In genomic region chr13:27505792-27506191, GRCh38 we compare ENCODE assay signal across 19 cellular contexts.
"Had no signal": no experiment of that assay in that cellular context is flagged by ENCODE, and none has a peak within 500 bp of the region (broad histone marks: within the 10 kb centered on the region; RNA-seq: fewer than 3 reads in every experiment).

No MANE protein-coding gene starts in this region.

- H3K9me3 Mint-ChIP-seq: natural killer cell treated with Interleukin-12 subunit alpha and Interleukin-12 subunit beta and Interleukin-15 and Interleukin-18, amount 100 ng/mL, for 72 hours; stimulated activated naive CD8-positive, alpha-beta T cell treated with anti-CD3 and anti-CD28 coated beads, Interleukin-15, amount 100 ng/mL, for 72 hours; type B pancreatic cell had no signal

- H3K4me3 Mint-ChIP-seq: naive thymus-derived CD4-positive, alpha-beta T cell; natural killer cell treated with Interleukin-12 subunit alpha and Interleukin-12 subunit beta and Interleukin-15 and Interleukin-18, amount 100 ng/mL, for 72 hours; stimulated activated naive CD8-positive, alpha-beta T cell treated with anti-CD3 and anti-CD28 coated beads, Interleukin-15, amount 100 ng/mL, for 72 hours; type B pancreatic cell had no signal

- H3K36me3 Mint-ChIP-seq: naive thymus-derived CD4-positive, alpha-beta T cell; natural killer cell treated with Interleukin-12 subunit alpha and Interleukin-12 subunit beta and Interleukin-15 and Interleukin-18, amount 100 ng/mL, for 72 hours; type B pancreatic cell had no signal

- H3K4me3 ChIP-seq: heart left ventricle, left ventricle myocardium inferior, lung, ovary, right atrium auricular region, right lobe of liver, smooth muscle cell, tibial nerve, uterus had no signal

- H3K27ac ChIP-seq: heart left ventricle, left ventricle myocardium inferior, ovary, right atrium auricular region, right lobe of liver, tibial nerve, uterus had no signal

- H3K27me3 Mint-ChIP-seq: stimulated activated naive CD8-positive, alpha-beta T cell treated with anti-CD3 and anti-CD28 coated beads, Interleukin-15, amount 100 ng/mL, for 72 hours had no signal

- H3K27ac Mint-ChIP-seq: naive thymus-derived CD4-positive, alpha-beta T cell; natural killer cell treated with Interleukin-12 subunit alpha and Interleukin-12 subunit beta and Interleukin-15 and Interleukin-18, amount 100 ng/mL, for 72 hours; progenitor cell of endocrine pancreas; stimulated activated naive CD8-positive, alpha-beta T cell treated with anti-CD3 and anti-CD28 coated beads, Interleukin-15, amount 100 ng/mL, for 72 hours; type B pancreatic cell had no signal

- H3K36me3 ChIP-seq: heart left ventricle, left ventricle myocardium inferior, ovary, right atrium auricular region, right lobe of liver, tibial nerve, uterus had no signal

- H3K4me1 ChIP-seq: right lobe of liver, uterus had no signal

- H3K9me3 ChIP-seq: heart left ventricle, left ventricle myocardium inferior, ovary, right atrium auricular region, right lobe of liver, tibial nerve, uterus had no signal

- H3K27me3 ChIP-seq: heart left ventricle, ovary, right atrium auricular region, right lobe of liver, tibial nerve, uterus had no signal

- H3K4me1 Mint-ChIP-seq: stimulated activated naive CD8-positive, alpha-beta T cell treated with anti-CD3 and anti-CD28 coated beads, Interleukin-15, amount 100 ng/mL, for 72 hours had no signal

- H3K4me2 ChIP-seq: smooth muscle cell had no signal

- ATAC-seq: heart left ventricle; naive thymus-derived CD4-positive, alpha-beta T cell; natural killer cell treated with Interleukin-12 subunit alpha and Interleukin-12 subunit beta and Interleukin-15 and Interleukin-18, amount 100 ng/mL, for 72 hours; right lobe of liver; stimulated activated naive CD8-positive, alpha-beta T cell treated with anti-CD3 and anti-CD28 coated beads, Interleukin-15, amount 100 ng/mL, for 72 hours had no signal

- DNase-seq: heart left ventricle; islet precursor cell; left ventricle myocardium inferior; naive thymus-derived CD4-positive, alpha-beta T cell; ovary; right lobe of liver; stimulated activated CD4-positive, alpha-beta T cell treated with anti-CD3 and anti-CD28 coated beads, Interleukin-2, amount 100 ng/mL, for 24 hours; stimulated activated CD4-positive, alpha-beta T cell treated with anti-CD3 and anti-CD28 coated beads, Interleukin-4, amount 100 ng/mL, for 1 hour; stimulated activated naive CD4-positive, alpha-beta T cell; stimulated activated naive CD8-positive, alpha-beta T cell treated with anti-CD3 and anti-CD28 coated beads, Interleukin-15, amount 100 ng/mL, for 72 hours; substantia nigra; uterus had no signal
